Comparison of ENCODE assay signal across 25 cellular contexts in the genomic region with DNA sequence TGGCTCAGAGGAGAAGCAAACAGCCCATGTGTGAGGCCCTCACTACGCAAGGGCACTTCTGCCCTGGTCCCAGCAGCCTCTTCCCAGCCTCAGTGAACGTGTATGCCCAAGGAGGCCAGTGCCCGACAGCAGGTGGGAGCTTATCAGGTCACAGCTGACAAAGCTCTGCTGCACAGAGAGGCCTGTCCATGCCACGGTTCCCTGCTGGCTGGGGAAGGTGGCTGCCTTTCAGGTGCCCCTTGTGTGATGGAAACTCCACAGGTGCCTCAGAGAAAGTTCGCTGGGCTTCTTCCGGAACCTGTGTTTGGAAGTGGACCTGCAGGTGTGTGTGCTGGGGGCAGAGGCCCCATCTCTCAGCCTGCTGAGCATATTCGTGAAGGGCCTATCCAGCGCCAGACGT. TPM values are rescaled to one million over a fixed set of nuclear protein-coding genes. Genes with fewer than 3 reads are reported as not detected.
A peak's percentile ranks its signal among the peaks of the same experiment; 100 is the strongest.
DNase-seq lines count a peak whose midpoint lies in the region; ATAC-seq, FAIRE-seq and TF ChIP-seq lines count a peak whose summit lies in the region.
"Had no signal": no experiment of that assay in that cellular context is flagged by ENCODE, and none has a peak within 500 bp of the region (broad histone marks: within the 10 kb centered on the region; RNA-seq: fewer than 3 reads in every experiment).

No MANE protein-coding gene starts in this region.

- no peak overlapping the region for H3K4me3 ChIP-seq in kidney (ENCODE audit: low read length in 2 of 2)
- H3K4me3 ChIP-seq: GM12878, GM23248 had no signal

- FAIRE-seq in kidney (lab: Jason Lieb, UNC): no peak
- FAIRE-seq: GM12878, GM19239, H54 had no signal

- peak overlapping the region; percentile 36 for H3K27ac Mint-ChIP-seq in nephron progenitor cell

- H3K27ac ChIP-seq in kidney (ENCODE audit: low read depth in 2 of 2, low read length in 2 of 2): no peak overlapping the region
- H3K27ac ChIP-seq: GM23248, HL-60 had no signal

- intact Hi-C loops in kidney (cut with DNase I): no loop called here

- H3K4me1 ChIP-seq in kidney (ENCODE audit: control insufficient read depth in 1 of 2, insufficient read depth in 1 of 2, low read depth in 1 of 2, low read length in 2 of 2): peaks cover 0 to 5% of the 10 kb centered on the region in 2 donors
- H3K4me1 ChIP-seq: BE2C had no signal

- H3K36me3 ChIP-seq in kidney (ENCODE audit: control insufficient read depth in 1 of 2, insufficient read depth in 2 of 2, low read length in 2 of 2): no peaks in the 10 kb centered on the region
- H3K36me3 ChIP-seq: BE2C had no signal

- DNase-seq in activated effector memory CD4-positive, alpha-beta T cell treated with anti-CD3 and anti-CD28 coated beads, Interleukin-2, amount 50 U/mL, for 16 hours: peak; percentile 53
- no peak for DNase-seq in activated effector memory CD4-positive, alpha-beta T cell treated with Interleukin-2 at 50 U/mL for 16 hours
- DNase-seq in kidney (peak; percentile 36), nephron progenitor cell (no peak), NCI-H82 (lab: John Stamatoyannopoulos, UW) (no peak)
- DNase-seq: BE2C; C1 segment of cervical spinal cord; CD4-positive, CD25-positive, alpha-beta regulatory T cell; CD8-positive, alpha-beta memory T cell; COR-L47; DMS 273 treated with DMSO at 0.1 percent for 48 hours; DMS53; DND-41; EL; GM23248; HCEC 1CT had no signal

- no peak overlapping the region for H3K9ac ChIP-seq in kidney (ENCODE audit: low read length in 2 of 2)
- H3K9ac ChIP-seq: GM23248 had no signal

- H3K27me3 Mint-ChIP-seq in nephron progenitor cell (ENCODE audit: low read depth, poor library complexity): no peaks in the 10 kb centered on the region
- H3K27me3 Mint-ChIP-seq: CD4-positive, CD25-positive, alpha-beta regulatory T cell; CD8-positive, alpha-beta memory T cell had no signal

- ATAC-seq in GM18873 (IDR thresholded peaks at IDR 0.05; ENCODE audit: low FRiP score, unreplicated experiment) (no peak), GM19452 (IDR thresholded peaks at IDR 0.05; ENCODE audit: unreplicated experiment) (no peak)
- ATAC-seq: GM12878 had no signal

- H3K9me3 Mint-ChIP-seq in nephron progenitor cell: peaks cover 26% of the 10 kb centered on the region

- no peak overlapping the region for H3K4me3 Mint-ChIP-seq in nephron progenitor cell
- H3K4me3 Mint-ChIP-seq: CD4-positive, CD25-positive, alpha-beta regulatory T cell; CD8-positive, alpha-beta memory T cell had no signal

- peaks cover 47% of the 10 kb centered on the region for H3K36me3 Mint-ChIP-seq in nephron progenitor cell (ENCODE audit: low read depth)

- H3K9me3 ChIP-seq in kidney (ENCODE audit: control insufficient read depth in 1 of 2, low read length in 2 of 2): no peaks in the 10 kb centered on the region
- H3K9me3 ChIP-seq: BE2C had no signal

- TF ChIP-seq CTCF in kidney (IDR thresholded peaks at IDR 0.05; ENCODE audit: borderline replicate concordance, extremely low read depth, insufficient read depth) (no peak), nephron progenitor cell (IDR thresholded peaks at IDR 0.05) (no peak)

- H3K4me1 Mint-ChIP-seq in nephron progenitor cell: peaks cover 34% of the 10 kb centered on the region

RNA-seq across cellular contexts. Expression of a gene that starts 47.3 kb away (rescaled TPM):
- 3.1 TPM for total RNA-seq in kidney
- polyA plus RNA-seq in kidney (ENCODE audit: insufficient read depth, low read depth, low replicate concordance): 0.17 TPM
- total RNA-seq: A172, G401, GM12878, GM23248, HT1080 had no signal
- polyA plus RNA-seq: GM23248 had no signal

Comparison
In these comparisons a context has a peak if more than half of its experiments do, and no peak if none do; other contexts are left out.
1. DNase-seq: peak in activated effector memory CD4-positive, alpha-beta T cell treated with anti-CD3 and anti-CD28 coated beads, Interleukin-2, amount 50 U/mL, for 16 hours (single experiment) and kidney (single experiment); none in activated effector memory CD4-positive, alpha-beta T cell treated with Interleukin-2 at 50 U/mL for 16 hours (single experiment), nephron progenitor cell (single experiment) and NCI-H82 (single experiment).